ENCODE assay signal across 21 cellular contexts in the genomic region with DNA sequence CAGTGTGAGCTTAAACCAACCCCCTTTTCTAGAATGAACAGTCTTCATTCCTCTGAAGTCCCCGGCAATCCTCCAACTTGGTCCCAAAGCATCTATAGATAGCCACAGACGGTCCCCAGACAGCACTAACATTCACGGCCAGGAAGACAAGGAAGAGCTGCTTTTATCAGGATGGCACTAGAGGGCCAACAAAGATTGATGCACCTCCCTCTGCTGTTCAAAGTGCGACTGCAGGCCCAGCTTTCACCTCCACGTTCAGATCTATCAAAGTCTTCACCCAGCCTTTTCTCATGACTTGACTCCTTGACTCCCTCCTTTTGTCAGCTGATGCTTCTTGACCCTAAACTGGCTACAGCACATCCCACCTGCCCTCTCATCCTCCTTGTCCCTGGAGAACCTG. TPM values are rescaled to one million over a fixed set of nuclear protein-coding genes. Genes with fewer than 3 reads are reported as not detected.
"Had no signal": no experiment of that assay in that cellular context is flagged by ENCODE, and none has a peak within 500 bp of the region (broad histone marks: within the 10 kb centered on the region; RNA-seq: fewer than 3 reads in every experiment).

No MANE protein-coding gene starts in this region.

- ATAC-seq: activated CD4-positive, alpha-beta T cell treated with anti-CD3 and anti-CD28 coated beads for 36 hours; activated CD8-positive, alpha-beta memory T cell treated with anti-CD3 and anti-CD28 coated beads, Interleukin-2, amount 10 ng/mL, durations not matched to agents 7 days and 5 days; activated CD8-positive, alpha-beta T cell treated with anti-CD3 and anti-CD28 coated beads, Interleukin-2, amount 10 ng/mL, durations not matched to agents 7 days and 5 days; activated naive CD4-positive, alpha-beta T cell treated with anti-CD3 and anti-CD28 coated beads, Interleukin-2, amount 50 U/mL, for 72 hours; left colon; lower lobe of right lung; natural killer cell had no signal

- FAIRE-seq: bronchial epithelial cell, frontal cortex, kidney had no signal

- H3K36me3 Mint-ChIP-seq: activated CD8-positive, alpha-beta memory T cell treated with anti-CD3 and anti-CD28 coated beads, Interleukin-2, amount 10 ng/mL, durations not matched to agents 7 days and 5 days; natural killer cell had no signal

- H3K27ac Mint-ChIP-seq: activated CD4-positive, alpha-beta T cell treated with anti-CD3 and anti-CD28 coated beads for 36 hours; activated CD8-positive, alpha-beta memory T cell treated with anti-CD3 and anti-CD28 coated beads, Interleukin-2, amount 10 ng/mL, durations not matched to agents 7 days and 5 days; activated CD8-positive, alpha-beta T cell treated with anti-CD3 and anti-CD28 coated beads, Interleukin-2, amount 10 ng/mL, durations not matched to agents 7 days and 5 days; immature natural killer cell; natural killer cell; neural progenitor cell had no signal

- H3K9me3 Mint-ChIP-seq: natural killer cell had no signal

- H3K4me3 Mint-ChIP-seq: activated CD4-positive, alpha-beta T cell treated with anti-CD3 and anti-CD28 coated beads for 36 hours; activated CD8-positive, alpha-beta memory T cell treated with anti-CD3 and anti-CD28 coated beads, Interleukin-2, amount 10 ng/mL, durations not matched to agents 7 days and 5 days; activated CD8-positive, alpha-beta T cell treated with anti-CD3 and anti-CD28 coated beads, Interleukin-2, amount 10 ng/mL, durations not matched to agents 7 days and 5 days; immature natural killer cell; natural killer cell; neural progenitor cell had no signal

- DNase-seq: activated CD4-positive, alpha-beta T cell treated with anti-CD3 and anti-CD28 coated beads for 36 hours; activated CD4-positive, CD25-positive, alpha-beta regulatory T cell; activated CD8-positive, alpha-beta memory T cell treated with anti-CD3 and anti-CD28 coated beads, Interleukin-2, amount 10 ng/mL, durations not matched to agents 7 days and 5 days; activated CD8-positive, alpha-beta T cell treated with anti-CD3 and anti-CD28 coated beads, Interleukin-2, amount 10 ng/mL, durations not matched to agents 7 days and 5 days; activated naive CD4-positive, alpha-beta T cell; activated T-cell treated with anti-CD3 and anti-CD28 coated beads, Interleukin-2, amount 50 U/mL, for 48 hours; colonic mucosa; effector CD8-positive, alpha-beta T cell; immature natural killer cell; kidney; left colon; lower lobe of right lung; mesenchymal stem cell; natural killer cell; occipital lobe; spleen; stimulated activated naive CD4-positive, alpha-beta T cell had no signal

RNA-seq across cellular contexts. Expression of gene RNF152, which starts 54.3 kb away (rescaled TPM):
- total RNA-seq: activated CD8-positive, alpha-beta T cell treated with anti-CD3 and anti-CD28 coated beads, Interleukin-2, amount 10 ng/mL, durations not matched to agents 7 days and 5 days had no signal
